Comparison of ENCODE assay signal across 1 cellular context in the genomic region with DNA sequence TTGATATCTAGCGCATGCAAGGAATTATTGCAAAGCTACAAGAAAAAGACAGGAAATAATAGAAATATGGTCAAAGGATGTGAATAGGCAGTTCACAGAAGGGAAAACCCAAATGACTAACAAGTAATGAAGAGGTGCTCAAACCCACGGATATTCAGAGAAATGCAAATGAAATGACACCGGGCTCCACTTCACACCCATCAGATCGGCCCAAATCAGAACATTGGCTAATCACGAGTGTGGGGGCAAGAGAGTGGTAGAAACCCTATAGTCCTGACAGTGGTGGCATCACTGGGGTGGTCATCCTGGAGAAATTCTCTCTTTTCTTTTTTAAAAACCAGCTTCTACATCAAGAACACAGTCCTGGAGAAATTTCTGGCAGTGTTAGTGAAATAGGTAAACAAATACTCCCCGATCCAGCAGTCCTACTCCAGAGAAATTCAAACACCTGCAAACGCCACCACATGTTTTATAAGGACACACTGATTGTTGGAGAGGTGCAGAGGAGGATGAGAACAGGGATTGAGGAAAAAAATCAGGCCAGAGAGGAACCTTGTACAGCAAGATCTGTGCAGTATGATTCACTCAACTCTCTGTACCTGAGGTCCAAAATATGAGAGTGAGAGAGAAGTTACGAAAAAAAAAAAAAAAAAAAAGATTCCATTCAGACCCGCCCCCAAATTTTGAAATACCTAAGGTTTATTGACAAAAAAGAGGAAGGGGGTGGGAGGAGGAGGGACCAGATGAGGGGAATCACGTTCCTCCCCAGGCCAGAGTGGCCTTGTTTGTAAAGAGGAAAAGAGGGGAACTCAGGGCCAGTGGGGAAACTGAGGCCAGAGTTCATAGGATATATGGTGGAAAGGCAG.
TF ChIP-seq lines count a peak whose summit lies in the region.

No MANE protein-coding gene starts in this region.

TF ChIP-seq in H1, 55 proteins besides CTCF, POLR2A, EP300 and RAD21:
- TF ChIP-seq TEAD4 (IDR thresholded peaks at IDR 0.05; ENCODE audit: low read depth, low read length) (no peak), TBP (IDR thresholded peaks at IDR 0.05; ENCODE audit: low read depth, low read length) (no peak), ZNF274 (IDR thresholded peaks at IDR 0.05; ENCODE audit: borderline replicate concordance, extremely low read depth, low read length) (no peak), CHD7 (IDR thresholded peaks at IDR 0.05; ENCODE audit: insufficient replicate concordance, low read length) (no peak), BACH1 (IDR thresholded peaks at IDR 0.05; ENCODE audit: low read length) (no peak), EZH2 (IDR thresholded peaks at IDR 0.05; ENCODE audit: low read depth, low read length, severe bottlenecking) (no peak), CBX8 (IDR thresholded peaks at IDR 0.05; ENCODE audit: borderline replicate concordance, low read depth, low read length) (no peak), USF2 (IDR thresholded peaks at IDR 0.05; ENCODE audit: low read length) (no peak), SP1 (IDR thresholded peaks at IDR 0.05; ENCODE audit: low read depth, low read length) (no peak), RBBP5 (IDR thresholded peaks at IDR 0.05; ENCODE audit: borderline replicate concordance, low read depth, low read length) (no peak), SIX5 (IDR thresholded peaks at IDR 0.05; ENCODE audit: low read depth, low read length) (no peak), TAF7 (optimal IDR thresholded peaks at IDR 0.05; ENCODE audit: borderline replicate concordance, low read depth, low read length) (no peak)
- TF ChIP-seq, protein P1, sequence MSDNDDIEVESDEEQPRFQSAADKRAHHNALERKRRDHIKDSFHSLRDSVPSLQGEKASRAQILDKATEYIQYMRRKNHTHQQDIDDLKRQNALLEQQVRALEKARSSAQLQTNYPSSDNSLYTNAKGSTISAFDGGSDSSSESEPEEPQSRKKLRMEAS (IDR thresholded peaks at IDR 0.05), result no peak
TF ChIP-seq in H1: peak in this region for 0.
